In genomic region chr5:135234242-135235000, GRCh38 we compare ENCODE assay signal across 1 cellular context.
TF ChIP-seq lines count a peak whose summit lies in the region.

No MANE protein-coding gene starts in this region.

TF ChIP-seq in HepG2, 621 proteins besides CTCF, POLR2A, EP300 and RAD21 (continued from another document and continues in another):
- TF ChIP-seq ARID4A (CRISPR knock-in tag; IDR thresholded peaks at IDR 0.05; ENCODE audit: borderline replicate concordance) (no peak), GATAD1 (CRISPR knock-in tag; IDR thresholded peaks at IDR 0.05) (no peak), ZNF562 (CRISPR knock-in tag; IDR thresholded peaks at IDR 0.05; ENCODE audit: borderline replicate concordance) (no peak), MEF2D (CRISPR knock-in tag; IDR thresholded peaks at IDR 0.05) (no peak), ARNT2 (CRISPR knock-in tag; IDR thresholded peaks at IDR 0.05; ENCODE audit: low read depth) (no peak), ZNF839 (CRISPR knock-in tag; IDR thresholded peaks at IDR 0.05; ENCODE audit: borderline replicate concordance) (no peak), POGZ (CRISPR knock-in tag; IDR thresholded peaks at IDR 0.05) (0 out of 2 replicates have a peak, but pooled peaks have one; percentile 28), RBM22 (optimal IDR thresholded peaks at IDR 0.05; ENCODE audit: low read length) (no peak), FOXO1 (CRISPR knock-in tag; IDR thresholded peaks at IDR 0.05) (peak; percentile 18; the same call in 1 of the 2 replicates), E2F1 (CRISPR knock-in tag; IDR thresholded peaks at IDR 0.05) (no peak), THAP9 (CRISPR knock-in tag; IDR thresholded peaks at IDR 0.05; ENCODE audit: borderline replicate concordance) (no peak), NR2F6 (IDR thresholded peaks at IDR 0.05) (no peak), NR2F6 (CRISPR knock-in tag; IDR thresholded peaks at IDR 0.05) (peak; percentile 23; the same call in 1 of the 2 replicates), KLF11 (CRISPR knock-in tag; IDR thresholded peaks at IDR 0.05) (no peak), ZNF577 (CRISPR knock-in tag; IDR thresholded peaks at IDR 0.05; ENCODE audit: borderline replicate concordance, low read depth) (no peak), GABPA (IDR thresholded peaks at IDR 0.05; ENCODE audit: low read depth, low read length) (no peak), GABPA (CRISPR knock-in tag; IDR thresholded peaks at IDR 0.05; ENCODE audit: low read depth) (no peak), ZNF878 (CRISPR knock-in tag; IDR thresholded peaks at IDR 0.05) (no peak), XRCC5 (optimal IDR thresholded peaks at IDR 0.05; ENCODE audit: low read length) (no peak), ZC3H13 (CRISPR knock-in tag; IDR thresholded peaks at IDR 0.05) (no peak), ZNF280B (CRISPR knock-in tag; IDR thresholded peaks at IDR 0.05; ENCODE audit: borderline replicate concordance) (no peak), ZNF441 (CRISPR knock-in tag; IDR thresholded peaks at IDR 0.05; ENCODE audit: borderline replicate concordance) (peak; percentile 40; the same call in 1 of the 2 replicates), KDM4B (CRISPR knock-in tag; IDR thresholded peaks at IDR 0.05) (no peak), NFIC (IDR thresholded peaks at IDR 0.05; ENCODE audit: low read length) (no peak), ERF (CRISPR knock-in tag; IDR thresholded peaks at IDR 0.05) (0 out of 2 replicates have a peak, but pooled peaks have one; percentile 27), RARA (CRISPR knock-in tag; IDR thresholded peaks at IDR 0.05) (peak; percentile 57), ZBTB8A (CRISPR knock-in tag; IDR thresholded peaks at IDR 0.05; ENCODE audit: borderline replicate concordance, low read depth) (no peak), ZKSCAN8 (CRISPR knock-in tag; IDR thresholded peaks at IDR 0.05; ENCODE audit: borderline replicate concordance) (no peak), AGO2 (optimal IDR thresholded peaks at IDR 0.05; ENCODE audit: low read depth, low read length) (no peak), NCOA5 (CRISPR knock-in tag; IDR thresholded peaks at IDR 0.05) (no peak), ELF3 (CRISPR knock-in tag; IDR thresholded peaks at IDR 0.05) (0 out of 2 replicates have a peak, but pooled peaks have one; percentile 23), ZNF496 (CRISPR knock-in tag; IDR thresholded peaks at IDR 0.05; ENCODE audit: insufficient replicate concordance) (no peak), ETV6 (CRISPR knock-in tag; conservative IDR thresholded peaks at IDR 0.05) (no peak), TARDBP (CRISPR knock-in tag; IDR thresholded peaks at IDR 0.05) (no peak), ZBTB49 (CRISPR knock-in tag; IDR thresholded peaks at IDR 0.05; ENCODE audit: borderline replicate concordance) (no peak), SKI (IDR thresholded peaks at IDR 0.05; ENCODE audit: partially characterized antibody) (no peak), ELF1 (CRISPR knock-in tag; IDR thresholded peaks at IDR 0.05) (no peak), MIXL1 (CRISPR knock-in tag; IDR thresholded peaks at IDR 0.05) (peak; percentile 41; the same call in 1 of the 2 replicates), ZBTB46 (CRISPR knock-in tag; IDR thresholded peaks at IDR 0.05; ENCODE audit: borderline replicate concordance) (no peak), ZNF280D (CRISPR knock-in tag; IDR thresholded peaks at IDR 0.05) (no peak), TCF12 (IDR thresholded peaks at IDR 0.05) (no peak), TCF12 (CRISPR knock-in tag; IDR thresholded peaks at IDR 0.05) (no peak), MAF1 (CRISPR knock-in tag; IDR thresholded peaks at IDR 0.05; ENCODE audit: borderline replicate concordance) (no peak)
